ENCODE assay signal across 8 cellular contexts in the genomic region with DNA sequence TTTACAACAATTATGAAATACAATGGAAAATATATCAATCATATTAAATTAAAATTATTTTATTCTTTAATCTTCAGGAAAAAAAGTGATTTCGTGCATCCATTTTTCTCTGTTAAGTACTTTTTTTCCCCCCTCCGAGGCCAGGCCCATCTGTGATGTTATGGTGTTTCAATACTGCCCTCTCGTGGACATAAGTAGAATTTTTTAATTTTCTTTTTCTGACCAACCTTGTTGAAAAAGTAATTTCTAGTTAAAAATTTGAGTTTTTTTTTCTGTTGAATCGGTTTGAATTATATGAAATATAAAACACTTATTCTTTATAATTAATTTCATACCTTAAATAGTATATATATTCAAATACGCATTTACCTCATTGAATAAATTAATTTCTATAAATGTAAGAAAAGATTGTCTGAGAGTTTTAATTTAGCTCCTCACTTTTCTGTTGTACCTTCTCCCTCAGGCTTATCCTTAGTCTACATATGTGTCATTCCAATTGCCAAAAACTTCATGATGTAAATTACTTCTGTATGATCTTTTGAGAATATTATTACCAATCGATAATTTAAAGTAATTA.
DNase-seq lines count a peak whose midpoint lies in the region; ATAC-seq, FAIRE-seq and TF ChIP-seq lines count a peak whose summit lies in the region.

No MANE protein-coding gene starts in this region.

- no peak overlapping the region for H3K27ac ChIP-seq in esophagus squamous epithelium

- TF ChIP-seq CTCF in esophagus squamous epithelium (IDR thresholded peaks at IDR 0.05) (peak; percentile 21 to 57 (median 30)), retinal pigment epithelial cell (conservative IDR thresholded peaks at IDR 0.05; ENCODE audit: low read depth, low read length) (peak; percentile 46)

- H3K4me3 ChIP-seq in esophagus squamous epithelium (no peak overlapping the region), retinal pigment epithelial cell (ENCODE audit: low read length) (no peak overlapping the region)

- WGBS in esophagus squamous epithelium, 2 donors = 25 to 26% methylated on average over 6 of the region's 6 CpGs

- peak; percentile 10 for DNase-seq in A172 (ENCODE audit: low spot score)
- peak; percentile 25 for DNase-seq in EH (ENCODE audit: low read depth)
- peak; percentile 14 for DNase-seq in HPDE6-E6E7 (ENCODE audit: extremely low spot score)
- DNase-seq in RCC 7860 (ENCODE audit: low spot score) = peak; percentile 10
- DNase-seq in esophagus squamous epithelium (lab: John Stamatoyannopoulos, UW) = no peak
- DNase-seq in retinal pigment epithelial cell (ENCODE audit: low read depth) = no peak
- DNase-seq in ureter (ENCODE audit: low spot score) = no peak

- no peaks in the 10 kb centered on the region for H3K27me3 ChIP-seq in esophagus squamous epithelium

- FAIRE-seq in RCC 7860 (lab: Jason Lieb, UNC) = peak; percentile 84

- no peak for ATAC-seq in GM21381 (IDR thresholded peaks at IDR 0.05; ENCODE audit: unreplicated experiment)

- H3K4me1 ChIP-seq in esophagus squamous epithelium = no peaks in the 10 kb centered on the region

- H3K9me3 ChIP-seq in esophagus squamous epithelium = no peaks in the 10 kb centered on the region

- TF ChIP-seq POLR2A in esophagus squamous epithelium (IDR thresholded peaks at IDR 0.05) = no peak

- intact Hi-C loops in esophagus squamous epithelium (cut with DNase I) = no loop called here

- H3K36me3 ChIP-seq in esophagus squamous epithelium = no peaks in the 10 kb centered on the region

Comparison
In these comparisons a context has a peak if more than half of its experiments do, and no peak if none do; other contexts are left out.
1. DNase-seq: peak in A172 (single experiment), EH (single experiment), HPDE6-E6E7 (single experiment) and RCC 7860 (single experiment); none in esophagus squamous epithelium (single experiment), retinal pigment epithelial cell (single experiment) and ureter (single experiment).